21 cellular contexts compared by ENCODE assay signal in the genomic region with DNA sequence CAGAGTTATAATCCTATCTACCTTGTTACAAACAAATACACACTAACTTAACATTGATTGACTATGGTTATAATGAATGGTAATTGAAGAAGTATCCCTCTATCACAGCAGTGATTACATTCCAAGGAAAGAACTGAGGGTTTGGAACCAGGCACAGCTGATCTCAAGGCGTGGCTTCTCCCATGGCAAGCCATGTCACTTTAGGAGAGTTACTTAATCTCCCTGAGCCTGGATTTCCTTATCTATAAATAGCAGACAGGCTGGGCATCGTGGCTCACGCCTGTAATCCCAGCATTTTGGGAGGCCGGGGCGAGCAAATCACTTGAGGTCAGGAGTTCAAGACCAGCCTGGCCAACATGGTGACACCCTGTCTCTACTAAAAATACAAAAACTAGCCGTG. TPM values are rescaled to one million over a fixed set of nuclear protein-coding genes. Genes with fewer than 3 reads are reported as not detected.
DNase-seq lines count a peak whose midpoint lies in the region; ATAC-seq lines count a peak whose summit lies in the region.
"Had no signal": no experiment of that assay in that cellular context is flagged by ENCODE, and none has a peak within 500 bp of the region (broad histone marks: within the 10 kb centered on the region; RNA-seq: fewer than 3 reads in every experiment).

No MANE protein-coding gene starts in this region.

- H3K36me3 ChIP-seq in mesendoderm (ENCODE audit: control insufficient read depth, insufficient read depth, low read length): no peaks in the 10 kb centered on the region
- H3K36me3 ChIP-seq: HAP-1, MG63, SJSA1 had no signal

- H2BK5ac ChIP-seq in mesendoderm (ENCODE audit: low read length): no peak overlapping the region

- H3K56ac ChIP-seq in mesendoderm (ENCODE audit: low read length): no peak overlapping the region

- no peak overlapping the region for H3K4me2 ChIP-seq in mesendoderm (ENCODE audit: low read length)

- H3K79me1 ChIP-seq in mesendoderm (ENCODE audit: low read length): no peaks in the 10 kb centered on the region

- no CpG with 5 or more reads among the region's 6 CpGs for WGBS in mesendoderm (ENCODE audit: extremely low coverage, insufficient coverage, low lambda C conversion rate)

- H4K5ac ChIP-seq in mesendoderm (ENCODE audit: low read length): no peak overlapping the region

- H3K79me2 ChIP-seq in mesendoderm (ENCODE audit: control insufficient read depth, insufficient read depth, low read length): no peaks in the 10 kb centered on the region

- H2AK5ac ChIP-seq in mesendoderm (ENCODE audit: low read length): no peak overlapping the region

- no peak overlapping the region for H3K18ac ChIP-seq in mesendoderm (ENCODE audit: low read length)

- H3K27me3 ChIP-seq in mesendoderm (ENCODE audit: insufficient read depth, low read length, poor library complexity): no peaks in the 10 kb centered on the region
- H3K27me3 ChIP-seq: MG63, SJSA1 had no signal

- H3K4me1 ChIP-seq in mesendoderm (ENCODE audit: control insufficient read depth, low read depth, low read length): no peaks in the 10 kb centered on the region
- H3K4me1 ChIP-seq: HAP-1 had no signal

- intact Hi-C loops in left cardiac atrium (cut with DNase I): no loop called here

- no peak overlapping the region for H2BK120ac ChIP-seq in mesendoderm (ENCODE audit: low read depth, low read length)

- DNase-seq in D341Med (ENCODE audit: low spot score): peak; percentile 65
- peak; percentile 5 for DNase-seq in NCI-H82 treated with DMSO at 0.1 percent for 48 hours (lab: John Stamatoyannopoulos, UW; ENCODE audit: unreplicated experiment)
- no peak for DNase-seq in left cardiac atrium
- DNase-seq in mesendoderm: peak; percentile 48
- no peak for DNase-seq in NCI-H146 treated with DMSO at 0.1 percent for 48 hours (lab: John Stamatoyannopoulos, UW; ENCODE audit: unreplicated experiment)
- no peak for DNase-seq in NCI-H2227 treated with DMSO at 0.1 percent for 48 hours (lab: John Stamatoyannopoulos, UW)
- no peak for DNase-seq in ecto neural progenitor cell (ENCODE audit: low spot score)
- DNase-seq in activated effector memory CD4-positive, alpha-beta T cell treated with Interleukin-2 at 50 U/mL for 16 hours: no peak
- DNase-seq: Calu3; GOT3; HFFc6; KBM-7; MG63; NCI-H1105 treated with DMSO at 0.1 percent for 48 hours; NCI-H146; NCI-H2029; NCI-H510A; NK-92 treated with Interleukin-12 subunit alpha and Interleukin-12 subunit beta, amount 100 ng/mL, for 24 hours; PC-3 had no signal

- no peak overlapping the region for H3K27ac ChIP-seq in mesendoderm (ENCODE audit: low read depth, low read length)
- H3K27ac ChIP-seq: SJSA1 had no signal

- no peak overlapping the region for H4K8ac ChIP-seq in mesendoderm (ENCODE audit: low read depth, low read length)

- no peak overlapping the region for H3K4ac ChIP-seq in mesendoderm (ENCODE audit: low read depth, low read length)

- H3K4me3 ChIP-seq in mesendoderm (ENCODE audit: low read length): no peak overlapping the region
- H3K4me3 ChIP-seq: HAP-1, MG63, SJSA1 had no signal

- H2BK15ac ChIP-seq in mesendoderm (replicated peaks; ENCODE audit: low read depth): no peak overlapping the region

- no peak overlapping the region for H3K9ac ChIP-seq in mesendoderm (ENCODE audit: low read length)

- H3K23ac ChIP-seq in mesendoderm (ENCODE audit: low read length): no peak overlapping the region

- ATAC-seq in left cardiac atrium: peak; percentile 39 to 41
- ATAC-seq: PC-3 had no signal

RNA-seq across cellular contexts. Expression of a gene that starts 25.6 kb away (rescaled TPM):
- total RNA-seq in left cardiac atrium: 100 to 1,000 TPM; 439 to 535 TPM
- 0.67 TPM for polyA plus RNA-seq in mesendoderm (2013, experiment 1 of 2)
- 0.76 TPM for polyA plus RNA-seq in mesendoderm (2013, experiment 2 of 2)

Comparison
In these comparisons a context has a peak if more than half of its experiments do, and no peak if none do; other contexts are left out.
1. DNase-seq: peak in D341Med (single experiment), NCI-H82 treated with DMSO at 0.1 percent for 48 hours (single experiment) and mesendoderm (single experiment); none in left cardiac atrium (single experiment), NCI-H146 treated with DMSO at 0.1 percent for 48 hours (single experiment), NCI-H2227 treated with DMSO at 0.1 percent for 48 hours (single experiment), ecto neural progenitor cell (single experiment) and activated effector memory CD4-positive, alpha-beta T cell treated with Interleukin-2 at 50 U/mL for 16 hours (single experiment).